ENCODE assay signal across 1 cellular context in the genomic region with DNA sequence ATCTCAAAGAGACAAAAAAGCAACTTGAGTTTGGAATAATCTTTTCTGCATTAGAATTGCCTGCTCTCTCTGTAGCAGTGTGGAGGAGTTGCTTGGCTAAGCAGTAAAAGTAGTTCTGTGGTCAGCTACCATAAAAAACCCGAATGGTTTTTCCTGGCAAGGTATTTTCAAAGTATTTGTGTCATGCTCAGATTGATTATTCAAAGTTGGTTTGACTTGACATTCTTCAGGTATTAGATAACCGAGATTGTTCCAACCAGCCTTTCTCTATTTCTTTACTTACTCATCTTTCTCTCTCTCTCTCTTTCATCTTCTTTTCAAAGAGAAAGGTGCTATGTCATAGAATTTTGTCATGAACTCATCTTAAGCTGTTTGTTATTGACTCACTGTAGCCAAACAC.
TF ChIP-seq lines count a peak whose summit lies in the region.

No MANE protein-coding gene starts in this region.

TF ChIP-seq in HepG2, 621 proteins besides CTCF, POLR2A, EP300 and RAD21:
- TF ChIP-seq, protein P1, sequence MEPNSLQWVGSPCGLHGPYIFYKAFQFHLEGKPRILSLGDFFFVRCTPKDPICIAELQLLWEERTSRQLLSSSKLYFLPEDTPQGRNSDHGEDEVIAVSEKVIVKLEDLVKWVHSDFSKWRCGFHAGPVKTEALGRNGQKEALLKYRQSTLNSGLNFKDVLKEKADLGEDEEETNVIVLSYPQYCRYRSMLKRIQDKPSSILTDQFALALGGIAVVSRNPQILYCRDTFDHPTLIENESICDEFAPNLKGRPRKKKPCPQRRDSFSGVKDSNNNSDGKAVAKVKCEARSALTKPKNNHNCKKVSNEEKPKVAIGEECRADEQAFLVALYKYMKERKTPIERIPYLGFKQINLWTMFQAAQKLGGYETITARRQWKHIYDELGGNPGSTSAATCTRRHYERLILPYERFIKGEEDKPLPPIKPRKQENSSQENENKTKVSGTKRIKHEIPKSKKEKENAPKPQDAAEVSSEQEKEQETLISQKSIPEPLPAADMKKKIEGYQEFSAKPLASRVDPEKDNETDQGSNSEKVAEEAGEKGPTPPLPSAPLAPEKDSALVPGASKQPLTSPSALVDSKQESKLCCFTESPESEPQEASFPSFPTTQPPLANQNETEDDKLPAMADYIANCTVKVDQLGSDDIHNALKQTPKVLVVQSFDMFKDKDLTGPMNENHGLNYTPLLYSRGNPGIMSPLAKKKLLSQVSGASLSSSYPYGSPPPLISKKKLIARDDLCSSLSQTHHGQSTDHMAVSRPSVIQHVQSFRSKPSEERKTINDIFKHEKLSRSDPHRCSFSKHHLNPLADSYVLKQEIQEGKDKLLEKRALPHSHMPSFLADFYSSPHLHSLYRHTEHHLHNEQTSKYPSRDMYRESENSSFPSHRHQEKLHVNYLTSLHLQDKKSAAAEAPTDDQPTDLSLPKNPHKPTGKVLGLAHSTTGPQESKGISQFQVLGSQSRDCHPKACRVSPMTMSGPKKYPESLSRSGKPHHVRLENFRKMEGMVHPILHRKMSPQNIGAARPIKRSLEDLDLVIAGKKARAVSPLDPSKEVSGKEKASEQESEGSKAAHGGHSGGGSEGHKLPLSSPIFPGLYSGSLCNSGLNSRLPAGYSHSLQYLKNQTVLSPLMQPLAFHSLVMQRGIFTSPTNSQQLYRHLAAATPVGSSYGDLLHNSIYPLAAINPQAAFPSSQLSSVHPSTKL (CRISPR knock-in tag; IDR thresholded peaks at IDR 0.05) = peak; percentile 13; the same call in 1 of the 2 replicates
- TF ChIP-seq, protein P2, sequence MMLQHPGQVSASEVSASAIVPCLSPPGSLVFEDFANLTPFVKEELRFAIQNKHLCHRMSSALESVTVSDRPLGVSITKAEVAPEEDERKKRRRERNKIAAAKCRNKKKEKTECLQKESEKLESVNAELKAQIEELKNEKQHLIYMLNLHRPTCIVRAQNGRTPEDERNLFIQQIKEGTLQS (CRISPR knock-in tag; IDR thresholded peaks at IDR 0.05) = no peak
